Comparison of ENCODE assay signal across 9 cellular contexts in the genomic region with DNA sequence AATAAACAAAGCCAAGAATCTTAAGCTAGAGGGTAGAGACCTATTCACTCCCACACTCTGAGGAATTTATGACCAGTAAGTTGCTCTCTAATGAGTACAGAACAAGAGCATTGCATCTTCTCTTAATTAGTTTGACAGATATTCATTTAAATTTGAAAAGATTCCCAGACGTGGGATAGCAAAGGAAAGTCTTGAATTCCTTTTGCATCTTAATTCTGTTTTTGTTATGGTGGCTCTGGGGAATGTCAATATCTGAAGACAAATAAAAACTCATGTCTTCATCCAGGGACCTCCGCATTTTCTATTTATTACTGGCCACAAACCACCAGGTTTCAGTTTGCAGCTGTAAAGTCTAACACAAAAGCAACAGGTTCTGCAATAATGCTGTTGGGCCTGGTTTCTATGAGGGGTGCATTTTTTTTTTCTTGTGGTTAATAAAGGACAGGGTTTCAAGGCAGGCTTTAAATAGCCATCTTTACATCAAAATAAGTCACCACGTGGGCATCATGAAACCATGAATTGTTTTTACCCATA.
DNase-seq lines count a peak whose midpoint lies in the region; ATAC-seq and TF ChIP-seq lines count a peak whose summit lies in the region.
"Had no signal": no experiment of that assay in that cellular context is flagged by ENCODE, and none has a peak within 500 bp of the region (broad histone marks: within the 10 kb centered on the region; RNA-seq: fewer than 3 reads in every experiment).

No MANE protein-coding gene starts in this region.

- TF ChIP-seq CTCF in colonic mucosa (IDR thresholded peaks at IDR 0.05), result no peak
- TF ChIP-seq CTCF in progenitor cell of endocrine pancreas (IDR thresholded peaks at IDR 0.05; ENCODE audit: unreplicated experiment), result no peak
- TF ChIP-seq CTCF in testis (IDR thresholded peaks at IDR 0.05), result no peak
- no peak for TF ChIP-seq CTCF in foreskin keratinocyte (conservative IDR thresholded peaks at IDR 0.05)

- H3K4me1 Mint-ChIP-seq in progenitor cell of endocrine pancreas (ENCODE audit: low read depth), result peaks cover 45% of the 10 kb centered on the region

- H3K4me3 ChIP-seq in BLaER1, result peak overlapping the region; percentile 13; the same call in 1 of the 2 replicates
- H3K4me3 ChIP-seq in colonic mucosa, result no peak overlapping the region
- no peak overlapping the region for H3K4me3 ChIP-seq in testis

- no peaks in the 10 kb centered on the region for H3K36me3 ChIP-seq in BLaER1
- no peaks in the 10 kb centered on the region for H3K36me3 ChIP-seq in colonic mucosa
- H3K36me3 ChIP-seq in testis (ENCODE audit: low read depth, missing control alignments), result no peaks in the 10 kb centered on the region

- H3K4me1 ChIP-seq in BLaER1 (peaks cover 98% of the 10 kb centered on the region), colonic mucosa (peaks cover 4% of the 10 kb centered on the region), testis (no peaks in the 10 kb centered on the region), foreskin keratinocyte (no peaks in the 10 kb centered on the region)

- H3K4me3 Mint-ChIP-seq in progenitor cell of endocrine pancreas (ENCODE audit: low read depth), result no peak overlapping the region

- H4K20me1 ChIP-seq in BLaER1, result no peaks in the 10 kb centered on the region

- ATAC-seq in GM19463 (IDR thresholded peaks at IDR 0.05; ENCODE audit: unreplicated experiment), result peak; percentile 96
- ATAC-seq in HG03135 (IDR thresholded peaks at IDR 0.05; ENCODE audit: unreplicated experiment), result peak; percentile 93
- no peak for ATAC-seq in foreskin keratinocyte

- DNase-seq in colonic mucosa (no peak), progenitor cell of endocrine pancreas (ENCODE audit: low spot score, unreplicated experiment) (no peak), testis (no peak), T1000 (lab: John Stamatoyannopoulos, UW) (no peak), foreskin keratinocyte (no peak)
- DNase-seq: NCI-H2081 had no signal

- H3K9ac ChIP-seq in BLaER1 (peak overlapping the region; percentile 80), colonic mucosa (ENCODE audit: low read depth in 2 of 2, low read length in 2 of 2) (no peak overlapping the region)

- no peaks in the 10 kb centered on the region for H3K9me3 Mint-ChIP-seq in progenitor cell of endocrine pancreas (ENCODE audit: low read depth)

- H3K36me3 Mint-ChIP-seq in progenitor cell of endocrine pancreas (ENCODE audit: insufficient read depth), result no peaks in the 10 kb centered on the region

- H3K27me3 ChIP-seq in BLaER1 (no peaks in the 10 kb centered on the region), colonic mucosa (no peaks in the 10 kb centered on the region), testis (no peaks in the 10 kb centered on the region), foreskin keratinocyte (no peaks in the 10 kb centered on the region)

- H3K27ac Mint-ChIP-seq in progenitor cell of endocrine pancreas, result no peak overlapping the region

- peak overlapping the region; percentile 97 for H3K27ac ChIP-seq in BLaER1
- H3K27ac ChIP-seq in colonic mucosa, result peak overlapping the region; percentile 15
- H3K27ac ChIP-seq in testis, result no peak overlapping the region
- H3K27ac ChIP-seq in foreskin keratinocyte, result no peak overlapping the region

- no peak for TF ChIP-seq POLR2A in testis (IDR thresholded peaks at IDR 0.05)

- H3K4me2 ChIP-seq in BLaER1, result peak overlapping the region; percentile 83

- no peaks in the 10 kb centered on the region for H3K27me3 Mint-ChIP-seq in progenitor cell of endocrine pancreas

- 41 to 42% methylated on average over 3 of the region's 3 CpGs for WGBS in testis, 2 donors

- intact Hi-C loops in colonic mucosa (cut with DNase I), result no loop called here
- intact Hi-C loops in testis (cut with DNase I; ENCODE audit: low total_unique reads), result no loop called here

- H3K9me3 ChIP-seq in BLaER1 (no peaks in the 10 kb centered on the region), colonic mucosa (no peaks in the 10 kb centered on the region), testis (no peaks in the 10 kb centered on the region)

Comparison
In these comparisons a context has a peak if more than half of its experiments do, and no peak if none do; other contexts are left out.
1. H3K27ac ChIP-seq: peak in BLaER1 (single experiment) and colonic mucosa (single experiment); none in testis (0 of 2) and foreskin keratinocyte (single experiment).